Comparison of ENCODE assay signal across 19 cellular contexts in the genomic region with DNA sequence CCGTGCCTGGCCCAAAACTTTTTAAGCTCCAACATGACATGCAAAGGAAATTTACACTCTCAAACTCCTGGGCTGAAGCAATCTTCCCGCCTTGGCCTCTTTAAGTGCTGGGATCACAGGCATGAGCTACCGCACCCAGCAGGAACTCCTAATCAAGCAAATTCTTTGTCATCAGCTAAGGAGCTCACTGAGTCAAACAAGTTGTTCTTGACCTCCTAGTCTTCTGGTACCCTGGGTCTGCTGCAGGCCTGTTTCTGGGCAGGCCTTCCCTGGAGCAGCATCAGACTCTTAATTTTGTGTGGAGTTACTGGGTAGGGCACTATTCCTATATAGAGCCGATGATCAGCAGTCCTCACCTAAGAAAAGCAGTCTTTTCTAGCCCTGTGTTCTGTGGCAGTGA.
DNase-seq lines count a peak whose midpoint lies in the region; ATAC-seq and TF ChIP-seq lines count a peak whose summit lies in the region.
"Had no signal": no experiment of that assay in that cellular context is flagged by ENCODE, and none has a peak within 500 bp of the region (broad histone marks: within the 10 kb centered on the region; RNA-seq: fewer than 3 reads in every experiment).

No MANE protein-coding gene starts in this region.

- no peak overlapping the region for H3K4me3 ChIP-seq in cardiac muscle cell
- H3K4me3 ChIP-seq in right cardiac atrium (ENCODE audit: low read length) = no peak overlapping the region
- H3K4me3 ChIP-seq in endodermal cell (ENCODE audit: low read length) = no peak overlapping the region
- no peak overlapping the region for H3K4me3 ChIP-seq in mesendoderm (ENCODE audit: low read length)
- no peak overlapping the region for H3K4me3 ChIP-seq in trophoblast cell (ENCODE audit: low read depth, low read length)
- H3K4me3 ChIP-seq: GM12878 had no signal

- peaks cover 14% of the 10 kb centered on the region for H3K4me1 Mint-ChIP-seq in endodermal cell
- peaks cover 19% of the 10 kb centered on the region for H3K4me1 Mint-ChIP-seq in type B pancreatic cell (ENCODE audit: unreplicated experiment)

- H4K8ac ChIP-seq in mesendoderm (ENCODE audit: low read depth, low read length) (no peak overlapping the region), trophoblast cell (ENCODE audit: low read depth, low read length) (no peak overlapping the region)

- H3K4me2 ChIP-seq in mesendoderm (ENCODE audit: low read length) = no peak overlapping the region
- H3K4me2 ChIP-seq in trophoblast cell (ENCODE audit: low read length) = no peak overlapping the region

- DNase-seq in cardiac muscle cell (ENCODE audit: low read depth in 1 of 2, low spot score in 1 of 2) (peak in 1 of 2 donors; percentile 32), right cardiac atrium (no peak), endodermal cell (peak; percentile 68), mesendoderm (peak; percentile 84), type B pancreatic cell (ENCODE audit: extremely low spot score, unreplicated experiment) (no peak), NCI-H2171 (lab: John Stamatoyannopoulos, UW) (no peak), trophoblast cell (no peak)
- DNase-seq: BE2C; CD4-positive, CD25-positive, alpha-beta regulatory T cell; COR-L47; NCI-H1105; NCI-H1694; NCI-H2081 treated with DMSO at 0.1 percent for 48 hours; NCI-H510A treated with DMSO at 0.1 percent for 48 hours; NCI-H774; Right ventricle myocardium superior had no signal

- H3K9me3 Mint-ChIP-seq in endodermal cell (peaks cover 11% of the 10 kb centered on the region), type B pancreatic cell (no peaks in the 10 kb centered on the region)

- 83% methylated on average over 4 of the region's 4 CpGs for WGBS in right cardiac atrium
- WGBS in endodermal cell (ENCODE audit: insufficient coverage in 1 of 2, insufficient read length in 1 of 2), 2 experiments = 72 to 100% methylated on average over 1 to 4 of the region's 4 CpGs
- no CpG with 5 or more reads among the region's 4 CpGs for WGBS in mesendoderm (ENCODE audit: extremely low coverage, insufficient coverage, low lambda C conversion rate)
- no CpG with 5 or more reads among the region's 4 CpGs for WGBS in trophoblast cell (ENCODE audit: extremely low coverage, insufficient coverage, insufficient read length)

- no peak overlapping the region for H3K23ac ChIP-seq in mesendoderm (ENCODE audit: low read length)
- H3K23ac ChIP-seq in trophoblast cell (ENCODE audit: low read length) = no peak overlapping the region

- no peak overlapping the region for H3K9ac ChIP-seq in endodermal cell (ENCODE audit: extremely low read depth, low read length, poor library complexity, severe bottlenecking)
- H3K9ac ChIP-seq in mesendoderm (ENCODE audit: low read length) = no peak overlapping the region
- H3K9ac ChIP-seq in trophoblast cell (ENCODE audit: low read length) = no peak overlapping the region

- H2BK5ac ChIP-seq in mesendoderm (ENCODE audit: low read length) = no peak overlapping the region
- H2BK5ac ChIP-seq in trophoblast cell (ENCODE audit: low read depth, low read length, poor library complexity) = no peak overlapping the region

- H3K9me3 ChIP-seq in cardiac muscle cell (ENCODE audit: low read depth) = no peaks in the 10 kb centered on the region
- no peaks in the 10 kb centered on the region for H3K9me3 ChIP-seq in right cardiac atrium (ENCODE audit: control insufficient read depth, low read length)
- peaks cover 9% of the 10 kb centered on the region for H3K9me3 ChIP-seq in endodermal cell (ENCODE audit: control insufficient read depth, low read length)
- H3K9me3 ChIP-seq in trophoblast cell (ENCODE audit: insufficient read depth, low read depth, low read length) = no peaks in the 10 kb centered on the region
- H3K9me3 ChIP-seq: BE2C had no signal

- H4K91ac ChIP-seq in trophoblast cell (ENCODE audit: low read depth, low read length) = no peak overlapping the region

- no peaks in the 10 kb centered on the region for H3K79me2 ChIP-seq in mesendoderm (ENCODE audit: control insufficient read depth, insufficient read depth, low read length)
- H3K79me2 ChIP-seq in trophoblast cell (ENCODE audit: control insufficient read depth, insufficient read depth, low read length, poor library complexity) = peaks cover 2% of the 10 kb centered on the region

- no peak overlapping the region for H2BK12ac ChIP-seq in trophoblast cell (ENCODE audit: low read length)

- no peaks in the 10 kb centered on the region for H3K27me3 ChIP-seq in cardiac muscle cell
- no peaks in the 10 kb centered on the region for H3K27me3 ChIP-seq in right cardiac atrium (ENCODE audit: control insufficient read depth, insufficient read depth)
- no peaks in the 10 kb centered on the region for H3K27me3 ChIP-seq in endodermal cell (ENCODE audit: control insufficient read depth, insufficient read depth, low read length, poor library complexity, severe bottlenecking)
- H3K27me3 ChIP-seq in mesendoderm (ENCODE audit: insufficient read depth, low read length, poor library complexity) = no peaks in the 10 kb centered on the region
- no peaks in the 10 kb centered on the region for H3K27me3 ChIP-seq in trophoblast cell (ENCODE audit: insufficient read depth, low read length)
- H3K27me3 ChIP-seq: BE2C had no signal

- no peak overlapping the region for H3K18ac ChIP-seq in mesendoderm (ENCODE audit: low read length)
- H3K18ac ChIP-seq in trophoblast cell (ENCODE audit: low read length) = no peak overlapping the region

- no peak overlapping the region for H2AFZ ChIP-seq in trophoblast cell (ENCODE audit: insufficient read depth, low read length, poor library complexity)

- H3K27ac Mint-ChIP-seq in endodermal cell (peak overlapping the region; percentile 31), type B pancreatic cell (peak overlapping the region; percentile 29)

- H4K12ac ChIP-seq in trophoblast cell (ENCODE audit: low read depth, low read length) = no peak overlapping the region

- peaks cover 5% of the 10 kb centered on the region for H3K4me1 ChIP-seq in cardiac muscle cell (ENCODE audit: low read depth)
- peaks cover 13% of the 10 kb centered on the region for H3K4me1 ChIP-seq in right cardiac atrium (ENCODE audit: control insufficient read depth, insufficient read depth, low read length)
- H3K4me1 ChIP-seq in endodermal cell (ENCODE audit: control insufficient read depth, insufficient read depth, low read length) = no peaks in the 10 kb centered on the region
- no peaks in the 10 kb centered on the region for H3K4me1 ChIP-seq in mesendoderm (ENCODE audit: control insufficient read depth, low read depth, low read length)
- H3K4me1 ChIP-seq in trophoblast cell (ENCODE audit: control insufficient read depth in 1 of 2, insufficient read depth in 2 of 2, low read length in 2 of 2) = peaks cover 11 to 17% of the 10 kb centered on the region in 2 experiments
- H3K4me1 ChIP-seq: BE2C had no signal

- H3K27me3 Mint-ChIP-seq in endodermal cell (ENCODE audit: insufficient read depth) (no peaks in the 10 kb centered on the region), type B pancreatic cell (no peaks in the 10 kb centered on the region)
- H3K27me3 Mint-ChIP-seq: CD4-positive, CD25-positive, alpha-beta regulatory T cell had no signal

- H3K4ac ChIP-seq in mesendoderm (ENCODE audit: low read depth, low read length) (no peak overlapping the region), trophoblast cell (ENCODE audit: low read depth, low read length) (no peak overlapping the region)

- intact Hi-C loops in right cardiac atrium (cut with DNase I) = no loop called here

- H3K36me3 Mint-ChIP-seq in endodermal cell (ENCODE audit: low read depth) (peaks cover 14% of the 10 kb centered on the region), type B pancreatic cell (peaks cover 5% of the 10 kb centered on the region)
- H3K36me3 Mint-ChIP-seq: CD4-positive, CD25-positive, alpha-beta regulatory T cell had no signal

- no peak overlapping the region for H3K4me3 Mint-ChIP-seq in endodermal cell
- H3K4me3 Mint-ChIP-seq in type B pancreatic cell = peak overlapping the region; percentile 3
- H3K4me3 Mint-ChIP-seq: CD4-positive, CD25-positive, alpha-beta regulatory T cell had no signal

- no peak overlapping the region for H2BK120ac ChIP-seq in mesendoderm (ENCODE audit: low read depth, low read length)
- H2BK120ac ChIP-seq in trophoblast cell (ENCODE audit: insufficient read depth, low read length, poor library complexity) = no peak overlapping the region

- peak overlapping the region; percentile 5 for H3K56ac ChIP-seq in mesendoderm (ENCODE audit: low read length)

- H3K36me3 ChIP-seq in cardiac muscle cell (no peaks in the 10 kb centered on the region), endodermal cell (ENCODE audit: control insufficient read depth, insufficient read depth, low read length) (no peaks in the 10 kb centered on the region), mesendoderm (ENCODE audit: control insufficient read depth, insufficient read depth, low read length) (no peaks in the 10 kb centered on the region), trophoblast cell (ENCODE audit: control insufficient read depth in 1 of 2, insufficient read depth in 2 of 2, low read length in 2 of 2) (peaks cover 3% of the 10 kb centered on the region in 2 experiments)
- H3K36me3 ChIP-seq: BE2C had no signal

- H2AK5ac ChIP-seq in mesendoderm (ENCODE audit: low read length) (no peak overlapping the region), trophoblast cell (ENCODE audit: low read length) (no peak overlapping the region)

- H2BK15ac ChIP-seq in mesendoderm (replicated peaks; ENCODE audit: low read depth) = no peak overlapping the region

- H3K14ac ChIP-seq in trophoblast cell (ENCODE audit: low read length) = no peak overlapping the region

- no peak for ATAC-seq in right cardiac atrium
- ATAC-seq in HG03045 (IDR thresholded peaks at IDR 0.05; ENCODE audit: unreplicated experiment) = no peak
- ATAC-seq: GM12878, HCT116 had no signal

- H3K79me1 ChIP-seq in mesendoderm (ENCODE audit: low read length) (no peaks in the 10 kb centered on the region), trophoblast cell (ENCODE audit: low read length) (peaks cover 9% of the 10 kb centered on the region)

- H3K27ac ChIP-seq in cardiac muscle cell (peak overlapping the region; percentile 62), right cardiac atrium (ENCODE audit: low read length) (no peak overlapping the region), endodermal cell (ENCODE audit: low read depth, low read length) (no peak overlapping the region), mesendoderm (ENCODE audit: low read depth, low read length) (no peak overlapping the region), trophoblast cell (ENCODE audit: low read depth, low read length) (no peak overlapping the region)

- H4K5ac ChIP-seq in mesendoderm (ENCODE audit: low read length) = no peak overlapping the region

- TF ChIP-seq CTCF in cardiac muscle cell (IDR thresholded peaks at IDR 0.05; ENCODE audit: low read depth, low read length) (no peak), endodermal cell (conservative IDR thresholded peaks at IDR 0.05) (no peak), type B pancreatic cell (conservative IDR thresholded peaks at IDR 0.05) (no peak)

Comparison
In these comparisons a context has a peak if more than half of its experiments do, and no peak if none do; other contexts are left out.
1. DNase-seq: peak in endodermal cell (single experiment) and mesendoderm (single experiment); none in right cardiac atrium (0 of 3), type B pancreatic cell (single experiment), NCI-H2171 (single experiment) and trophoblast cell (0 of 2).